Comparison of ENCODE assay signal across 8 cellular contexts in genomic region chr17:58082870-58083490, GRCh38. TPM values are rescaled to one million over a fixed set of nuclear protein-coding genes. Genes with fewer than 3 reads are reported as not detected.
DNase-seq lines count a peak whose midpoint lies in the region; ATAC-seq and TF ChIP-seq lines count a peak whose summit lies in the region.

Gene DYNLL2 (plus strand): TSS chr17:58083419. CDS start chr17:58087091, 3,672 bp downstream.

- TF ChIP-seq CTCF in HFF-Myc (IDR thresholded peaks at IDR 0.05; ENCODE audit: low read depth, low read length, missing control alignments): no peak
- TF ChIP-seq CTCF in omental fat pad (IDR thresholded peaks at IDR 0.05): no peak

- peak within 1 kb of the TSS; percentile 88 for H3K4me3 ChIP-seq in HFF-Myc (replicated peaks; ENCODE audit: low read depth, low read length)

- no peaks in the 10 kb centered on the region for H3K9me3 Mint-ChIP-seq in activated naive CD4-positive, alpha-beta T cell treated with anti-CD3 and anti-CD28 coated beads, Interleukin-2, amount 50 U/mL, for 72 hours

- peak; percentile 49 for DNase-seq in GF-D8 (lab: John Stamatoyannopoulos, UW)
- DNase-seq in HFF-Myc (ENCODE audit: extremely low read depth, low read depth): peak; percentile 46
- peak; percentile 53 for DNase-seq in NCI-H1048 (lab: John Stamatoyannopoulos, UW)
- peak; percentile 87 for DNase-seq in SKM-1 (lab: John Stamatoyannopoulos, UW; ENCODE audit: unreplicated experiment)
- DNase-seq in activated naive CD4-positive, alpha-beta T cell treated with anti-CD3 and anti-CD28 coated beads, Interleukin-2, amount 50 U/mL, for 72 hours (ENCODE audit: low spot score in 2 of 2): peak; percentile 81 to 88
- DNase-seq in glomerular visceral epithelial cell (ENCODE audit: extremely low spot score): peak; percentile 94
- DNase-seq in omental fat pad (ENCODE audit: low spot score): peak; percentile 76

- peak; percentile 82 to 87 for ATAC-seq in activated naive CD4-positive, alpha-beta T cell treated with anti-CD3 and anti-CD28 coated beads, Interleukin-2, amount 50 U/mL, for 72 hours
- ATAC-seq in omental fat pad (ENCODE audit: low FRiP score): peak; percentile 89

- H3K27ac ChIP-seq in temporal lobe (ENCODE audit: low read depth, low read length): peak within 1 kb of the TSS; percentile 85

- peak within 1 kb of the TSS; percentile 62 to 95 for H3K27ac Mint-ChIP-seq in activated naive CD4-positive, alpha-beta T cell treated with anti-CD3 and anti-CD28 coated beads, Interleukin-2, amount 50 U/mL, for 72 hours

- H3K36me3 Mint-ChIP-seq in activated naive CD4-positive, alpha-beta T cell treated with anti-CD3 and anti-CD28 coated beads, Interleukin-2, amount 50 U/mL, for 72 hours: peaks cover 12 to 13% of the 10 kb centered on the region in 2 donors

RNA-seq across cellular contexts. Expression of gene DYNLL2, which starts in this region (rescaled TPM):
- 10 to 100 TPM; 24.3 to 25.5 TPM for total RNA-seq in activated naive CD4-positive, alpha-beta T cell treated with anti-CD3 and anti-CD28 coated beads, Interleukin-2, amount 50 U/mL, for 72 hours
- total RNA-seq in omental fat pad (10 to 100 TPM; 15.8 to 22.5 (median 20.7) TPM), temporal lobe (31.0 TPM)

Comparison
In these comparisons a context has a peak if more than half of its experiments do, and no peak if none do; other contexts are left out.
1. Peak in every context shown above with its lines: DNase-seq, ATAC-seq, H3K4me3 ChIP-seq and H3K27ac ChIP-seq.